24 cellular contexts compared by ENCODE assay signal in the genomic region with DNA sequence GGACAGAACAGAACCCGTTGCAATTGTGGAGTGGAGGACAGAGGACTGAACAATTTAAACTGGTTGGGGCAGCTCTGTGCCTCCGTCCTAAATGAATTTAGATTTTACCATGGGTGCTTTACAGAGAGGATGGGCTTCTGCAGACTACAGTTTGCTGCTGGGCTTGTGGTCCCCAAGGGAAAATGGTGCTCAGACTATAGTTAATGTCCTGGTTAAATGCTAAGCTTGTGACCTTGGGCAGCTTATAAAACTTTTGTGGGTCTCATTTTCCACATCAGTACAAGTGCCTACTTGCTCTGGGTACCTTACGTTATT.
"Had no signal": no experiment of that assay in that cellular context is flagged by ENCODE, and none has a peak within 500 bp of the region (broad histone marks: within the 10 kb centered on the region; RNA-seq: fewer than 3 reads in every experiment).

No MANE protein-coding gene starts in this region.

- H3K9me3 Mint-ChIP-seq: effector memory CD8-positive, alpha-beta T cell; memory B cell; natural killer cell treated with Interleukin-12 subunit alpha and Interleukin-12 subunit beta and Interleukin-15 and Interleukin-18, amount 100 ng/mL, for 72 hours; stimulated activated memory B cell treated with anti-CD40 and anti-IgM and Interleukin-4, amounts not matched to agents 10 μg/mL and 1 μg/mL and 100 μg/mL, for 72 hours; stimulated activated naive CD8-positive, alpha-beta T cell treated with anti-CD3 and anti-CD28 coated beads, Interleukin-15, Interleukin-2, amounts not matched to agents 100 ng/mL and 50 ng/mL, for 24 hours had no signal

- ATAC-seq: effector memory CD8-positive, alpha-beta T cell; gastrocnemius medialis; heart right ventricle; lower lobe of right lung; natural killer cell treated with Interleukin-12 subunit alpha and Interleukin-12 subunit beta and Interleukin-15 and Interleukin-18, amount 100 ng/mL, for 72 hours; sciatic nerve; stimulated activated memory B cell treated with anti-CD40 and anti-IgM and Interleukin-4, amounts not matched to agents 10 μg/mL and 1 μg/mL and 100 μg/mL, for 72 hours had no signal

- H3K4me1 ChIP-seq: gastrocnemius medialis, heart right ventricle, left ventricle myocardium inferior, lower lobe of right lung, spleen, tibial artery, upper lobe of left lung, uterus had no signal

- DNase-seq: effector memory CD8-positive, alpha-beta T cell; gastrocnemius medialis; heart right ventricle; immature natural killer cell; kidney; left cardiac atrium; left ventricle myocardium inferior; lower lobe of right lung; midbrain; posterior cingulate gyrus; spleen; stimulated activated CD4-positive, alpha-beta T cell treated with anti-CD3 and anti-CD28 coated beads, Interleukin-15, amount 100 ng/mL, for 24 hours; stimulated activated CD4-positive, alpha-beta T cell treated with anti-CD3 and anti-CD28 coated beads, Interleukin-1b, Interleukin-23, amount 100 ng/mL, for 48 hours; stimulated activated CD4-positive, alpha-beta T cell treated with anti-CD3 and anti-CD28 coated beads, Interleukin-4, amount 100 ng/mL, for 24 hours; tibial artery; upper lobe of left lung; uterus had no signal

- H3K4me3 Mint-ChIP-seq: effector memory CD8-positive, alpha-beta T cell; immature natural killer cell; memory B cell; natural killer cell treated with Interleukin-12 subunit alpha and Interleukin-12 subunit beta and Interleukin-15 and Interleukin-18, amount 100 ng/mL, for 72 hours; stimulated activated memory B cell treated with anti-CD40 and anti-IgM and Interleukin-4, amounts not matched to agents 10 μg/mL and 1 μg/mL and 100 μg/mL, for 72 hours; stimulated activated naive CD8-positive, alpha-beta T cell treated with anti-CD3 and anti-CD28 coated beads, Interleukin-15, Interleukin-2, amounts not matched to agents 100 ng/mL and 50 ng/mL, for 24 hours had no signal

- H3K9me3 ChIP-seq: esophagus muscularis mucosa, gastrocnemius medialis, heart right ventricle, left ventricle myocardium inferior, lower lobe of right lung, spleen, tibial artery, upper lobe of left lung, uterus had no signal

- H3K4me1 Mint-ChIP-seq: immature natural killer cell; memory B cell; stimulated activated memory B cell treated with anti-CD40 and anti-IgM and Interleukin-4, amounts not matched to agents 10 μg/mL and 1 μg/mL and 100 μg/mL, for 72 hours had no signal

- H3K36me3 Mint-ChIP-seq: immature natural killer cell; memory B cell; natural killer cell treated with Interleukin-12 subunit alpha and Interleukin-12 subunit beta and Interleukin-15 and Interleukin-18, amount 100 ng/mL, for 72 hours; stimulated activated memory B cell treated with anti-CD40 and anti-IgM and Interleukin-4, amounts not matched to agents 10 μg/mL and 1 μg/mL and 100 μg/mL, for 72 hours had no signal

- H3K4me3 ChIP-seq: esophagus muscularis mucosa, gastrocnemius medialis, heart right ventricle, left ventricle myocardium inferior, lower lobe of right lung, spleen, tibial artery, upper lobe of left lung, uterus had no signal

- H3K27ac ChIP-seq: epithelial cell of prostate, gastrocnemius medialis, heart right ventricle, left ventricle myocardium inferior, lower lobe of right lung, spleen, tibial artery, upper lobe of left lung, uterus had no signal

- H3K27ac Mint-ChIP-seq: effector memory CD8-positive, alpha-beta T cell; immature natural killer cell; memory B cell; natural killer cell treated with Interleukin-12 subunit alpha and Interleukin-12 subunit beta and Interleukin-15 and Interleukin-18, amount 100 ng/mL, for 72 hours; stimulated activated memory B cell treated with anti-CD40 and anti-IgM and Interleukin-4, amounts not matched to agents 10 μg/mL and 1 μg/mL and 100 μg/mL, for 72 hours; stimulated activated naive CD8-positive, alpha-beta T cell treated with anti-CD3 and anti-CD28 coated beads, Interleukin-15, Interleukin-2, amounts not matched to agents 100 ng/mL and 50 ng/mL, for 24 hours had no signal

- H3K27me3 ChIP-seq: esophagus muscularis mucosa, gastrocnemius medialis, tibial artery, upper lobe of left lung, uterus had no signal

- H3K36me3 ChIP-seq: esophagus muscularis mucosa, gastrocnemius medialis, heart right ventricle, left ventricle myocardium inferior, lower lobe of right lung, spleen, tibial artery, upper lobe of left lung, uterus had no signal
